In the genomic region with DNA sequence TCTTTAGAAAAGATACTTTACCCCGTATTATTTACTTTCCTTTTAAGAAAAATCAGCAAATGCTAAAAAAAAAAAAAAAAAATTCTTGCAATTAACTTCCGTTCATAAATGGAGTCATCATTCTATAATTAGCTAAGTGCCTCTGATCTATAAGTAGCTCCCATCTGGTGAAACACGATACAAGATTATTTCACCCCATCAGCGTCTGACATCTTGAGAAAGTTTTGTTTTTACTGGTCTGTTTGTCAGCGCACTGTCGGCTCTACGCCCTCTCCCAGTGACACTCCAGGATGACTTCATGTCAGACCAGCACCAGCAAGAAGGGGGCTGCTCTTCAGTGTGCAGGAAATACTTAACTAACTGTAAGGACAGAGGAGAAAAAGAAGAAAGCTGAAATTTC, we compare ENCODE assay signal across 8 cellular contexts.
DNase-seq lines count a peak whose midpoint lies in the region; ATAC-seq and TF ChIP-seq lines count a peak whose summit lies in the region.

No MANE protein-coding gene starts in this region.

- no peak for TF ChIP-seq CTCF in astrocyte of the spinal cord (IDR thresholded peaks at IDR 0.05; ENCODE audit: low read depth, low read length)
- no peak for TF ChIP-seq CTCF in nephron (IDR thresholded peaks at IDR 0.05; ENCODE audit: unreplicated experiment in 3 of 3)
- TF ChIP-seq CTCF in mammary epithelial cell (conservative IDR thresholded peaks at IDR 0.05 in 1 of 2, IDR thresholded peaks at IDR 0.05 in 1 of 2; ENCODE audit: extremely low read depth in 1 of 2, insufficient read depth in 1 of 2, low read depth in 1 of 2, low read length in 2 of 2): no peak

- H3K27ac ChIP-seq in CD8-positive, alpha-beta memory T cell (ENCODE audit: low read depth, low read length): peak overlapping the region; percentile 20
- H3K27ac ChIP-seq in mammary epithelial cell (ENCODE audit: insufficient read depth, low read depth, low read length): no peak overlapping the region

- no peaks in the 10 kb centered on the region for H3K27me3 Mint-ChIP-seq in CD8-positive, alpha-beta memory T cell
- H3K27me3 Mint-ChIP-seq in nephron (ENCODE audit: low read depth): no peaks in the 10 kb centered on the region

- H3K4me3 ChIP-seq in CD8-positive, alpha-beta memory T cell (ENCODE audit: low read length): no peak overlapping the region
- H3K4me3 ChIP-seq in astrocyte of the spinal cord (ENCODE audit: low read depth, low read length) (no peak overlapping the region), mammary epithelial cell (replicated peaks in 1 of 3; ENCODE audit: insufficient read depth in 1 of 3, low read depth in 2 of 3, low read length in 3 of 3) (no peak overlapping the region)

- peak in 3 of 5 donors; percentile 17 to 67 (median 28) for DNase-seq in CD8-positive, alpha-beta memory T cell
- DNase-seq in LHCN-M2 (ENCODE audit: low read depth): peak; percentile 75
- peak; percentile 85 for DNase-seq in astrocyte of the spinal cord (ENCODE audit: low read depth, low spot score)
- DNase-seq in NCI-H1048 (lab: John Stamatoyannopoulos, UW): no peak
- no peak for DNase-seq in NCI-H1930 (lab: John Stamatoyannopoulos, UW)
- DNase-seq in mammary epithelial cell: no peak

- CTCF ChIA-PET in CD8-positive, alpha-beta memory T cell (lab: Charles Lee): interaction anchor here (0.7 to 2.3 kb wide), 4 partner anchors 9 to 27 kb away, joined by 3 to 12 read pairs (median 6); no protein-coding TSS in a partner anchor
- CTCF ChIA-PET in mammary epithelial cell (lab: Charles Lee; ENCODE audit: low non-redundant PET): no interaction called here

- H4K20me1 ChIP-seq in mammary epithelial cell (ENCODE audit: insufficient read depth, low read length): no peaks in the 10 kb centered on the region

- peaks cover 34% of the 10 kb centered on the region for H3K4me1 ChIP-seq in CD8-positive, alpha-beta memory T cell (ENCODE audit: insufficient read depth, low read length)
- H3K4me1 ChIP-seq in mammary epithelial cell (ENCODE audit: insufficient read depth, low read length): peaks cover 22% of the 10 kb centered on the region

- no peaks in the 10 kb centered on the region for H3K27me3 ChIP-seq in CD8-positive, alpha-beta memory T cell (ENCODE audit: insufficient read depth, low read length, poor library complexity, severe bottlenecking)
- no peaks in the 10 kb centered on the region for H3K27me3 ChIP-seq in mammary epithelial cell (ENCODE audit: insufficient read depth, low read length)

- H3K9ac ChIP-seq in mammary epithelial cell (ENCODE audit: insufficient read depth, low read length): no peak overlapping the region

- H3K36me3 ChIP-seq in CD8-positive, alpha-beta memory T cell (ENCODE audit: insufficient read depth, low read length): no peaks in the 10 kb centered on the region
- peaks cover 9% of the 10 kb centered on the region for H3K36me3 ChIP-seq in mammary epithelial cell (ENCODE audit: insufficient read depth, low read length)

- POLR2A ChIA-PET in CD8-positive, alpha-beta memory T cell (lab: Charles Lee): interaction anchor here (1.0 kb wide), 1 partner anchor 11 kb away, joined by 12 read pairs; no protein-coding TSS in a partner anchor

- no peaks in the 10 kb centered on the region for H3K9me3 Mint-ChIP-seq in CD8-positive, alpha-beta memory T cell
- H3K9me3 Mint-ChIP-seq in nephron: peaks cover 9% of the 10 kb centered on the region

- H3K4me2 ChIP-seq in mammary epithelial cell (ENCODE audit: insufficient read depth, low read depth, low read length): no peak overlapping the region

- H3K27ac Mint-ChIP-seq in CD8-positive, alpha-beta memory T cell: peak overlapping the region; percentile 75 to 94 (median 88)
- peak overlapping the region; percentile 71 to 90 (median 87) for H3K27ac Mint-ChIP-seq in nephron

- H3K9me3 ChIP-seq in CD8-positive, alpha-beta memory T cell (ENCODE audit: low read length): no peaks in the 10 kb centered on the region
- H3K9me3 ChIP-seq in mammary epithelial cell (replicated peaks; ENCODE audit: insufficient read depth, low read length): no peaks in the 10 kb centered on the region

- intact Hi-C loops in mammary epithelial cell (cut with micrococcal nuclease): no loop called here

- dilution Hi-C loops in mammary epithelial cell (cut with HindIII; ENCODE audit: low sequenced_read_pairs): no loop called here

- H3K79me2 ChIP-seq in mammary epithelial cell (ENCODE audit: insufficient read depth, low read length): peaks cover 30% of the 10 kb centered on the region

- peak overlapping the region; percentile 13 to 81 (median 74) for H3K4me3 Mint-ChIP-seq in CD8-positive, alpha-beta memory T cell
- H3K4me3 Mint-ChIP-seq in nephron: peak overlapping the region in 2 of 3 experiments; percentile 15 to 29

- H3K4me1 Mint-ChIP-seq in CD8-positive, alpha-beta memory T cell: peaks cover 47 to 68% (median 67%) of the 10 kb centered on the region in 3 donors
- H3K4me1 Mint-ChIP-seq in nephron: peaks cover 65% of the 10 kb centered on the region

- peaks cover 9 to 12% (median 9%) of the 10 kb centered on the region in 3 donors for H3K36me3 Mint-ChIP-seq in CD8-positive, alpha-beta memory T cell
- peaks cover 78% of the 10 kb centered on the region for H3K36me3 Mint-ChIP-seq in nephron (ENCODE audit: low read depth)

- WGBS in mammary epithelial cell (ENCODE audit: low coverage, missing lambda C conversion rate): 97% methylated on average over 7 of the region's 7 CpGs

- no TSS peak for BruUV-seq in mammary epithelial cell (replicated peaks; lab: Mats Ljungman, UMichigan)

- in situ Hi-C loops in astrocyte of the spinal cord (cut with HindIII; ENCODE audit: low sequenced_read_pairs): no loop called here
- in situ Hi-C loops in mammary epithelial cell (cut with MboI; ENCODE audit: low sequenced_read_pairs in 2 of 2): no loop called here

- H2AFZ ChIP-seq in mammary epithelial cell (ENCODE audit: low read depth, low read length): no peak overlapping the region

- no peak for ATAC-seq in HG02884 (IDR thresholded peaks at IDR 0.05; ENCODE audit: unreplicated experiment)

Comparison
In these comparisons a context has a peak if more than half of its experiments do, and no peak if none do; other contexts are left out.
1. DNase-seq: peak in CD8-positive, alpha-beta memory T cell (3 of 5), LHCN-M2 (single experiment) and astrocyte of the spinal cord (single experiment); none in NCI-H1048 (single experiment), NCI-H1930 (0 of 2) and mammary epithelial cell (single experiment).